In the genomic region with DNA sequence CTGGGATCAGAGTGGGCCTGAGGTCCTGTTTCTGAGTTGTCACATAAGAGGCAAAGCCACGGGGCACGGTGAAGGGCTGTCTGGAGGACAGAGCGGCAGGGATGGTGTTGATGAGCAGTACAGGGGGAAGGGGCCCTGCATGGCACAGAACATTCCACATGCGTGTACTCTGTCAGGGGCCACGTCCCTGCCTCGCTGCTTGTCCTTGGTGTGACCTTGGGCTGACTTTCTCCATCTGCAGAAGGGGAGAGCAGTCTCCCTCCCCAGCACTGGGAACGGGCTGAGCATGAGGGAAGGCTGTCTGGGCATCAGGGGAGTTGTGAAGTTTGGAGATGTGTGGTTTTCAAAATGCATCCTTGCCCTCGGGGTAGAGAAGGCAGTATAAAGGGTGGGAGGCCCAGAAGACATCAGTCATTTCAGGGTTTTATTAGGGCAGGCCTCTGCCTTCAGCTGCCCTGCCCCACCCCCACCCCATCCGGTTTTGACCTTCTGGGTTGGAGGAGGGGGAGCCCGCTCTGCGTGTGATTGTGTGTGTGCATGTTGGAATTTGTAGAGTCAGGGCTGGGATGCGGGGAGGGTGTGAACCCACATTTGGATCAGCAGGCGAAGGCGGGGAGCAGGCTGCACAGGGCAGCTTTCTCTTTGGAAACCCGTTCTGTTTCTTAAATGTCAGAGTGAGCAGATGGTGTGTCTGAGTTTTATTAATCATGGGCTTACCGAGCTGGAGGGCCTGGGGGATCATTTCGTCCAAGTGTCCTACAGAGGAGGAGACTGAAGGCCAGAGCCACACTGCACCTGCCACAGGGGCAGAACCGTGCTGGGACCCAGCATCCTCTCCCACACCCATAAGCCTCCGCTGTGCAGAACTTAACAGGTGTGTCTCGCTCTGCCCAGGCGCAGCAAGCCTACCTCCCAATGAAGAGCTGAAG, we compare ENCODE assay signal across 17 cellular contexts.
DNase-seq lines count a peak whose midpoint lies in the region; ATAC-seq, FAIRE-seq and TF ChIP-seq lines count a peak whose summit lies in the region.
"Had no signal": no experiment of that assay in that cellular context is flagged by ENCODE, and none has a peak within 500 bp of the region (broad histone marks: within the 10 kb centered on the region; RNA-seq: fewer than 3 reads in every experiment).

No MANE protein-coding gene starts in this region.

- H3K9me3 ChIP-seq in GM23248 (ENCODE audit: low read depth) (no peaks in the 10 kb centered on the region), SJCRH30 (replicated peaks) (peaks cover 6% of the 10 kb centered on the region; the same call in 1 of the 2 replicates), kidney (ENCODE audit: control insufficient read depth in 1 of 2, low read length in 2 of 2) (peaks cover 0 to 4% of the 10 kb centered on the region in 2 donors)

- H3K36me3 ChIP-seq in GM23248 (ENCODE audit: low read depth) (no peaks in the 10 kb centered on the region), SJCRH30 (no peaks in the 10 kb centered on the region), kidney (ENCODE audit: control insufficient read depth in 1 of 2, insufficient read depth in 2 of 2, low read length in 2 of 2) (no peaks in the 10 kb centered on the region)
- H3K36me3 ChIP-seq: lower lobe of right lung had no signal

- no peaks in the 10 kb centered on the region for H3K9me2 ChIP-seq in GM23248 (ENCODE audit: insufficient read depth)

- no peak overlapping the region for H3K4me2 ChIP-seq in GM23248 (ENCODE audit: unreplicated experiment)

- H2AFZ ChIP-seq in GM23248, result no peak overlapping the region

- no peak for FAIRE-seq in kidney (lab: Jason Lieb, UNC)

- ATAC-seq in HG02852 (IDR thresholded peaks at IDR 0.05; ENCODE audit: unreplicated experiment), result no peak
- ATAC-seq: activated CD8-positive, alpha-beta T cell treated with anti-CD3 and anti-CD28 coated beads, Interleukin-2, amount 10 ng/mL, durations not matched to agents 7 days and 5 days; activated T-cell treated with anti-CD3 and anti-CD28 coated beads, Interleukin-2, amount 50 U/mL, for 72 hours; naive thymus-derived CD8-positive, alpha-beta T cell; T-cell had no signal

- H4K20me1 ChIP-seq in GM23248 (ENCODE audit: insufficient read depth), result no peaks in the 10 kb centered on the region

- no peaks in the 10 kb centered on the region for H3F3A ChIP-seq in GM23248 (ENCODE audit: insufficient read depth)

- H3K4me1 ChIP-seq in GM23248 (ENCODE audit: insufficient read depth) (no peaks in the 10 kb centered on the region; the same call in 1 of the 2 replicates), SJCRH30 (peaks cover 38% of the 10 kb centered on the region), kidney (ENCODE audit: control insufficient read depth in 1 of 2, insufficient read depth in 1 of 2, low read depth in 1 of 2, low read length in 2 of 2) (peaks cover 5 to 13% of the 10 kb centered on the region in 2 donors)

- H3K9ac ChIP-seq in GM23248 (no peak overlapping the region), kidney (ENCODE audit: low read length in 2 of 2) (no peak overlapping the region)

- no peak overlapping the region for H3K27ac ChIP-seq in GM23248
- peak overlapping the region; percentile 53 for H3K27ac ChIP-seq in SJCRH30
- H3K27ac ChIP-seq in kidney (ENCODE audit: low read depth in 2 of 2, low read length in 2 of 2), result no peak overlapping the region
- H3K27ac ChIP-seq: lower lobe of right lung, RWPE1 had no signal

- H3K79me2 ChIP-seq in GM23248 (ENCODE audit: insufficient read depth), result peaks cover 29% of the 10 kb centered on the region

- H3K27me3 ChIP-seq in GM23248 (replicated peaks; ENCODE audit: insufficient read depth), result no peaks in the 10 kb centered on the region
- no peaks in the 10 kb centered on the region for H3K27me3 ChIP-seq in SJCRH30

- in situ Hi-C loops in GM23248 (cut with MboI), result no loop called here

- no peak overlapping the region for H3K4me3 ChIP-seq in AG10803 (ENCODE audit: low read length)
- no peak overlapping the region for H3K4me3 ChIP-seq in GM23248
- H3K4me3 ChIP-seq in SJCRH30, result no peak overlapping the region
- H3K4me3 ChIP-seq in kidney (ENCODE audit: low read length in 2 of 2), result no peak overlapping the region
- H3K4me3 ChIP-seq: lower lobe of right lung had no signal

- intact Hi-C loops in kidney (cut with DNase I), result no loop called here

- WGBS in GM23248 (ENCODE audit: low coverage in 1 of 2, low lambda C conversion rate in 2 of 2, missing lambda C conversion rate in 2 of 2), 2 experiments, result 58 to 59% methylated on average over 21 of the region's 21 CpGs

- no peak for TF ChIP-seq CTCF in AG10803 (conservative IDR thresholded peaks at IDR 0.05; ENCODE audit: low read length)
- no peak for TF ChIP-seq CTCF in kidney (IDR thresholded peaks at IDR 0.05; ENCODE audit: borderline replicate concordance, extremely low read depth, insufficient read depth)

- DNase-seq in AG10803 (ENCODE audit: low read depth), result peak; percentile 56
- peak; percentile 30 for DNase-seq in GM23248
- DNase-seq in SJCRH30, result peak; percentile 44 to 55
- DNase-seq in kidney, result peak; percentile 46
- DNase-seq in iPS-NIHi7 (ENCODE audit: extremely low spot score), result no peak
- no peak for DNase-seq in GM19238 (ENCODE audit: insufficient read length, low spot score)
- no peak for DNase-seq in LoVo (ENCODE audit: low spot score)
- DNase-seq: activated CD8-positive, alpha-beta T cell treated with anti-CD3 and anti-CD28 coated beads, Interleukin-2, amount 10 ng/mL, durations not matched to agents 7 days and 5 days; activated T-cell treated with anti-CD3 and anti-CD28 coated beads, Interleukin-2, amount 50 U/mL, for 72 hours; effector memory CD4-positive, alpha-beta T cell; lower lobe of right lung; NCI-H1930; NCI-H774; T-cell had no signal

Comparison
In these comparisons a context has a peak if more than half of its experiments do, and no peak if none do; other contexts are left out.
1. DNase-seq: peak in AG10803 (single experiment), GM23248 (single experiment), SJCRH30 (2 of 2) and kidney (single experiment); none in iPS-NIHi7 (single experiment), GM19238 (single experiment) and LoVo (single experiment).